28 cellular contexts compared by ENCODE assay signal in the genomic region with DNA sequence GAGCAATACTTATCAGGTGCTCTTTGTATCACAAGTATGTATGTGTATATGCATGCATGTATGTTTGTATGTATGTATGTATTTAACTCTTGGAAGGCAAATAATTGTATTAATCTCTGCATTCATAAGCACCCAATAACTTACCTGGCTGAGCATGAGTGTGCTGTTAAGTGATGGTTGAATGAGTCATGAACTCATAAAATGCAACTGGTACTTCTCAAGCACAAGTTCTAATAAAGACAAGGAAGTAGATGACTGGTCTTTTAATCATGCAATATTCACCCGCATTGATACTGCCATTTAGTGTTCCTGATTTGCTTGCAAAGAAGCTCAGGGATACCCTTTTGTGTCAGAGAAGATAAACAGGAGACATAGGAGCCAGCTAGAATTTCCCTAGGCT.
"Had no signal": no experiment of that assay in that cellular context is flagged by ENCODE, and none has a peak within 500 bp of the region (broad histone marks: within the 10 kb centered on the region; RNA-seq: fewer than 3 reads in every experiment).

No MANE protein-coding gene starts in this region.

- ATAC-seq: activated T-cell treated with anti-CD3 and anti-CD28 coated beads, Interleukin-2, amount 50 U/mL, for 4 hours; Panc1 had no signal

- DNase-seq: activated B cell treated with CpG ODN at 0.5 μM for 24 hours; activated CD4-positive, alpha-beta memory T cell treated with anti-CD3 and anti-CD28 coated beads for 36 hours; activated CD4-positive, alpha-beta T cell treated with anti-CD3 and anti-CD28 coated beads for 1 hour; activated CD4-positive, alpha-beta T cell treated with anti-CD3 and anti-CD28 coated beads, Interleukin-2, amount 10 ng/mL, durations not matched to agents 7 days and 5 days; activated CD8-positive, alpha-beta memory T cell treated with anti-CD3 and anti-CD28 coated beads for 24 hours; activated effector memory CD4-positive, alpha-beta T cell treated with anti-CD3 and anti-CD28 coated beads, Interleukin-2, amount 50 U/mL, for 16 hours; activated naive CD4-positive, alpha-beta T cell treated with anti-CD3 and anti-CD28 coated beads for 36 hours; activated T-cell treated with anti-CD3 and anti-CD28 coated beads, Interleukin-2, amount 50 U/mL, for 4 hours; cerebellar nuclear complex; Kasumi-1; KBM-7; NCI-H1048; NCI-H1417; NCI-H1694; NCI-H2029; NCI-H2107; NCI-H2171 treated with DMSO at 0.1 percent for 48 hours; NCI-H345; NCI-H510A; NCI-H526 treated with DMSO at 0.1 percent for 48 hours; NCI-H82; RPMI8226; SHP77; T-helper 9 cell had no signal

- H3K27ac Mint-ChIP-seq: activated B cell treated with CpG ODN at 0.5 μM for 24 hours; activated CD4-positive, alpha-beta memory T cell treated with anti-CD3 and anti-CD28 coated beads for 36 hours; activated CD4-positive, alpha-beta T cell treated with anti-CD3 and anti-CD28 coated beads, Interleukin-2, amount 10 ng/mL, durations not matched to agents 7 days and 5 days; activated naive CD4-positive, alpha-beta T cell treated with anti-CD3 and anti-CD28 coated beads for 36 hours; activated naive CD8-positive, alpha-beta T cell; brain; T-helper 1 cell treated with Interleukin-12 subunit alpha and Interleukin-12 subunit beta and Interleukin-4 antibody, amounts not matched to agents 30 μg/mL and 1 μg/mL, for 36 hours had no signal

- H3K36me3 Mint-ChIP-seq: activated CD4-positive, alpha-beta memory T cell treated with anti-CD3 and anti-CD28 coated beads for 36 hours; activated naive CD8-positive, alpha-beta T cell; brain had no signal

- H3K4me1 Mint-ChIP-seq: activated B cell treated with CpG ODN at 0.5 μM for 24 hours; activated CD4-positive, alpha-beta T cell treated with anti-CD3 and anti-CD28 coated beads, Interleukin-2, amount 10 ng/mL, durations not matched to agents 7 days and 5 days; brain had no signal

- H3K4me3 Mint-ChIP-seq: activated B cell treated with CpG ODN at 0.5 μM for 24 hours; activated CD4-positive, alpha-beta memory T cell treated with anti-CD3 and anti-CD28 coated beads for 36 hours; activated CD4-positive, alpha-beta T cell treated with anti-CD3 and anti-CD28 coated beads, Interleukin-2, amount 10 ng/mL, durations not matched to agents 7 days and 5 days; activated naive CD4-positive, alpha-beta T cell treated with anti-CD3 and anti-CD28 coated beads for 36 hours; activated naive CD8-positive, alpha-beta T cell; activated T-cell treated with anti-CD3 and anti-CD28 coated beads, Interleukin-2, amount 50 U/mL, for 4 hours; brain; T-helper 1 cell treated with Interleukin-12 subunit alpha and Interleukin-12 subunit beta and Interleukin-4 antibody, amounts not matched to agents 30 μg/mL and 1 μg/mL, for 36 hours had no signal

- H3K9me3 Mint-ChIP-seq: activated B cell treated with CpG ODN at 0.5 μM for 24 hours; activated CD4-positive, alpha-beta memory T cell treated with anti-CD3 and anti-CD28 coated beads for 36 hours; activated CD4-positive, alpha-beta T cell treated with anti-CD3 and anti-CD28 coated beads, Interleukin-2, amount 10 ng/mL, durations not matched to agents 7 days and 5 days; activated naive CD4-positive, alpha-beta T cell treated with anti-CD3 and anti-CD28 coated beads for 36 hours; activated T-cell treated with anti-CD3 and anti-CD28 coated beads, Interleukin-2, amount 50 U/mL, for 4 hours; brain; T-helper 1 cell treated with Interleukin-12 subunit alpha and Interleukin-12 subunit beta and Interleukin-4 antibody, amounts not matched to agents 30 μg/mL and 1 μg/mL, for 36 hours had no signal

- H3K27me3 Mint-ChIP-seq: brain had no signal
